Comparison of ENCODE assay signal across 15 cellular contexts in genomic region chr2:101256316-101256715, GRCh38. TPM values are rescaled to one million over a fixed set of nuclear protein-coding genes. Genes with fewer than 3 reads are reported as not detected.
DNase-seq lines count a peak whose midpoint lies in the region; ATAC-seq and TF ChIP-seq lines count a peak whose summit lies in the region.
"Had no signal": no experiment of that assay in that cellular context is flagged by ENCODE, and none has a peak within 500 bp of the region (broad histone marks: within the 10 kb centered on the region; RNA-seq: fewer than 3 reads in every experiment).

No MANE protein-coding gene starts in this region.

- no peak for TF ChIP-seq CTCF in CD8-positive, alpha-beta T cell (IDR thresholded peaks at IDR 0.05)
- no peak for TF ChIP-seq CTCF in GM10248 (IDR thresholded peaks at IDR 0.05; ENCODE audit: control extremely low read depth, extremely low read depth, low read depth, missing control alignments)

- DNase-seq in CD4-positive, CD25-positive, alpha-beta regulatory T cell, result no peak
- DNase-seq in CD8-positive, alpha-beta T cell, result no peak
- no peak for DNase-seq in activated T-helper 2 cell treated with anti-CD3 and anti-CD28 coated beads, Interferon-gamma antibody, Interleukin-2, Interleukin-4, amounts not matched to agents 10 μg/mL and 5 μg/mL and 100 μg/mL, durations not matched to agents 14 hours and 24 hours and 36 hours (ENCODE audit: low spot score)
- no peak for DNase-seq in naive B cell
- no peak for DNase-seq in GM10248 (ENCODE audit: extremely low spot score)
- DNase-seq in stimulated activated CD4-positive, alpha-beta T cell treated with anti-CD3 and anti-CD28 coated beads, Interleukin-2, amount 100 ng/mL, for 24 hours, result no peak
- DNase-seq in NCI-H146 treated with DMSO at 0.1 percent for 48 hours (lab: John Stamatoyannopoulos, UW; ENCODE audit: unreplicated experiment), result no peak
- DNase-seq: C1 segment of cervical spinal cord, caudate nucleus, foreskin keratinocyte, left lung, NCI-H146, NCI-H446 treated with DMSO at 0.1 percent for 48 hours had no signal

- no peak for ATAC-seq in CD4-positive, CD25-positive, alpha-beta regulatory T cell (ENCODE audit: low read depth in 2 of 2)
- no peak for ATAC-seq in CD8-positive, alpha-beta T cell
- no peak for ATAC-seq in naive B cell (ENCODE audit: low read depth in 2 of 2)
- ATAC-seq: foreskin keratinocyte, left lung had no signal

- H3K27me3 ChIP-seq in CD4-positive, CD25-positive, alpha-beta regulatory T cell (ENCODE audit: control insufficient read depth, insufficient read depth, low read length), result no peaks in the 10 kb centered on the region
- H3K27me3 ChIP-seq in CD8-positive, alpha-beta T cell (ENCODE audit: insufficient read depth, low read length), result no peaks in the 10 kb centered on the region
- H3K27me3 ChIP-seq: foreskin keratinocyte, left lung, SJSA1, suprapubic skin had no signal

- H3K9me3 ChIP-seq in CD4-positive, CD25-positive, alpha-beta regulatory T cell (ENCODE audit: control insufficient read depth in 2 of 2, low read length in 2 of 2), result no peaks in the 10 kb centered on the region
- H3K9me3 ChIP-seq in CD8-positive, alpha-beta T cell (ENCODE audit: low read length), result no peaks in the 10 kb centered on the region
- H3K9me3 ChIP-seq: left lung, SJSA1, suprapubic skin had no signal

- POLR2A ChIA-PET in CD8-positive, alpha-beta T cell (lab: Charles Lee), result interaction anchor here (0.8 kb wide), 1 partner anchor 15 kb away, joined by 3 read pairs; no protein-coding TSS in a partner anchor
- POLR2A ChIA-PET in GM10248 (lab: Yijun Ruan, JAX), result no interaction called here

- CTCF ChIA-PET in CD8-positive, alpha-beta T cell (lab: Charles Lee), result no interaction called here
- CTCF ChIA-PET in GM10248 (lab: Yijun Ruan, JAX), result interaction anchor here (1.2 to 1.7 kb wide), 3 partner anchors 15 to 25 kb away, joined by 3 to 5 read pairs (median 3); no protein-coding TSS in a partner anchor

- intact Hi-C loops in CD8-positive, alpha-beta T cell (cut with DNase I, micrococcal nuclease), result loop anchor here in 1 of 2 experiments (10.0 kb wide), 1 partner anchor 1922 kb away; the partner anchor contains the start of genes EIF5B and TXNDC9
- intact Hi-C loops in activated T-helper 2 cell treated with anti-CD3 and anti-CD28 coated beads, Interferon-gamma antibody, Interleukin-2, Interleukin-4, amounts not matched to agents 10 μg/mL and 5 μg/mL and 100 μg/mL, durations not matched to agents 14 hours and 24 hours and 36 hours (cut with micrococcal nuclease), result loop anchor here (10.0 kb wide), 1 partner anchor 128 kb away; the partner anchor contains the start of gene CREG2

- H3K27ac Mint-ChIP-seq in CD4-positive, CD25-positive, alpha-beta regulatory T cell, result peak overlapping the region; percentile 74 to 90 (median 89)
- H3K27ac Mint-ChIP-seq in CD8-positive, alpha-beta T cell, result peak overlapping the region; percentile 84
- H3K27ac Mint-ChIP-seq in activated T-helper 2 cell treated with anti-CD3 and anti-CD28 coated beads, Interferon-gamma antibody, Interleukin-2, Interleukin-4, amounts not matched to agents 10 μg/mL and 5 μg/mL and 100 μg/mL, durations not matched to agents 14 hours and 24 hours and 36 hours, result peak overlapping the region; percentile 39
- peak overlapping the region in 4 of 6 donors; percentile 6 to 78 (median 62) for H3K27ac Mint-ChIP-seq in naive B cell

- peak overlapping the region; percentile 28 for H3K27ac ChIP-seq in CD4-positive, CD25-positive, alpha-beta regulatory T cell (ENCODE audit: insufficient read depth, low read length, poor library complexity, severe bottlenecking)
- no peak overlapping the region for H3K27ac ChIP-seq in CD8-positive, alpha-beta T cell (ENCODE audit: low read depth, low read length)
- H3K27ac ChIP-seq: foreskin keratinocyte, left lung, SJSA1, suprapubic skin had no signal

- peak overlapping the region; percentile 64 to 83 (median 74) for H3K4me3 Mint-ChIP-seq in CD4-positive, CD25-positive, alpha-beta regulatory T cell
- H3K4me3 Mint-ChIP-seq in CD8-positive, alpha-beta T cell, result peak overlapping the region; percentile 33
- H3K4me3 Mint-ChIP-seq in activated T-helper 2 cell treated with anti-CD3 and anti-CD28 coated beads, Interferon-gamma antibody, Interleukin-2, Interleukin-4, amounts not matched to agents 10 μg/mL and 5 μg/mL and 100 μg/mL, durations not matched to agents 14 hours and 24 hours and 36 hours (ENCODE audit: low read depth), result no peak overlapping the region
- peak overlapping the region in 2 of 8 donors; percentile 43 to 49 for H3K4me3 Mint-ChIP-seq in naive B cell

- no peak overlapping the region for H3K4me3 ChIP-seq in CD4-positive, CD25-positive, alpha-beta regulatory T cell (ENCODE audit: low read depth, low read length)
- H3K4me3 ChIP-seq in CD8-positive, alpha-beta T cell (ENCODE audit: low read depth, low read length), result no peak overlapping the region
- H3K4me3 ChIP-seq: left lung, SJSA1, suprapubic skin had no signal

- peaks cover 21% of the 10 kb centered on the region for H3K36me3 ChIP-seq in CD4-positive, CD25-positive, alpha-beta regulatory T cell (ENCODE audit: control insufficient read depth, insufficient read depth, low read length)
- H3K36me3 ChIP-seq in CD8-positive, alpha-beta T cell (ENCODE audit: insufficient read depth, low read length), result peaks cover 16% of the 10 kb centered on the region

- H3K9me3 Mint-ChIP-seq in CD4-positive, CD25-positive, alpha-beta regulatory T cell, result peaks cover 0 to 2% (median 0%) of the 10 kb centered on the region in 7 donors
- no peaks in the 10 kb centered on the region for H3K9me3 Mint-ChIP-seq in CD8-positive, alpha-beta T cell
- no peaks in the 10 kb centered on the region for H3K9me3 Mint-ChIP-seq in activated T-helper 2 cell treated with anti-CD3 and anti-CD28 coated beads, Interferon-gamma antibody, Interleukin-2, Interleukin-4, amounts not matched to agents 10 μg/mL and 5 μg/mL and 100 μg/mL, durations not matched to agents 14 hours and 24 hours and 36 hours
- H3K9me3 Mint-ChIP-seq in naive B cell, result no peaks in the 10 kb centered on the region

- peaks cover 31% of the 10 kb centered on the region for H3K36me3 Mint-ChIP-seq in CD4-positive, CD25-positive, alpha-beta regulatory T cell
- H3K36me3 Mint-ChIP-seq in CD8-positive, alpha-beta T cell, result peaks cover 55% of the 10 kb centered on the region
- H3K36me3 Mint-ChIP-seq in activated T-helper 2 cell treated with anti-CD3 and anti-CD28 coated beads, Interferon-gamma antibody, Interleukin-2, Interleukin-4, amounts not matched to agents 10 μg/mL and 5 μg/mL and 100 μg/mL, durations not matched to agents 14 hours and 24 hours and 36 hours (ENCODE audit: low read depth), result peaks cover 56% of the 10 kb centered on the region
- H3K36me3 Mint-ChIP-seq in naive B cell, result peaks cover 0 to 11% of the 10 kb centered on the region in 2 donors

- peaks cover 23 to 82% (median 57%) of the 10 kb centered on the region in 4 donors for H3K4me1 Mint-ChIP-seq in CD4-positive, CD25-positive, alpha-beta regulatory T cell
- H3K4me1 Mint-ChIP-seq in CD8-positive, alpha-beta T cell (ENCODE audit: low read depth), result peaks cover 69% of the 10 kb centered on the region
- peaks cover 36% of the 10 kb centered on the region for H3K4me1 Mint-ChIP-seq in activated T-helper 2 cell treated with anti-CD3 and anti-CD28 coated beads, Interferon-gamma antibody, Interleukin-2, Interleukin-4, amounts not matched to agents 10 μg/mL and 5 μg/mL and 100 μg/mL, durations not matched to agents 14 hours and 24 hours and 36 hours (ENCODE audit: low read depth)
- peaks cover 20 to 60% (median 30%) of the 10 kb centered on the region in 3 donors for H3K4me1 Mint-ChIP-seq in naive B cell

- H3K4me1 ChIP-seq in CD4-positive, CD25-positive, alpha-beta regulatory T cell (ENCODE audit: control insufficient read depth, insufficient read depth, low read length, poor library complexity, severe bottlenecking), result peaks cover 46% of the 10 kb centered on the region
- H3K4me1 ChIP-seq in CD8-positive, alpha-beta T cell (ENCODE audit: insufficient read depth, low read length), result peaks cover 39% of the 10 kb centered on the region

- no peaks in the 10 kb centered on the region for H3K27me3 Mint-ChIP-seq in CD4-positive, CD25-positive, alpha-beta regulatory T cell
- no peaks in the 10 kb centered on the region for H3K27me3 Mint-ChIP-seq in CD8-positive, alpha-beta T cell (ENCODE audit: low read depth)
- H3K27me3 Mint-ChIP-seq in activated T-helper 2 cell treated with anti-CD3 and anti-CD28 coated beads, Interferon-gamma antibody, Interleukin-2, Interleukin-4, amounts not matched to agents 10 μg/mL and 5 μg/mL and 100 μg/mL, durations not matched to agents 14 hours and 24 hours and 36 hours (ENCODE audit: low read depth), result no peaks in the 10 kb centered on the region
- H3K27me3 Mint-ChIP-seq in naive B cell, result no peaks in the 10 kb centered on the region

RNA-seq across cellular contexts. Expression of gene CNOT11, which starts 3.6 kb away (rescaled TPM):
- total RNA-seq in CD4-positive, CD25-positive, alpha-beta regulatory T cell, result 63.8 TPM
- polyA plus RNA-seq in CD4-positive, CD25-positive, alpha-beta regulatory T cell, result 10 to 100 TPM; 68.6 to 76.2 (median 69.4) TPM
- total RNA-seq in CD8-positive, alpha-beta T cell, result 10 to 100 TPM; 41.9 to 43.0 TPM
- total RNA-seq in activated T-helper 2 cell treated with anti-CD3 and anti-CD28 coated beads, Interferon-gamma antibody, Interleukin-2, Interleukin-4, amounts not matched to agents 10 μg/mL and 5 μg/mL and 100 μg/mL, durations not matched to agents 14 hours and 24 hours and 36 hours, result 64.0 and 77.6 TPM in 2 replicates
- polyA plus RNA-seq in naive B cell (ENCODE audit: low read depth in 6 of 6), result 10 to 100 TPM; 41.2 to 51.9 (median 45.8) TPM

RNA-seq across cellular contexts. Expression of gene RNF149, which starts 52.2 kb away (rescaled TPM):
- 221 TPM for total RNA-seq in CD4-positive, CD25-positive, alpha-beta regulatory T cell
- 10 to 100 TPM; 84.4 to 97.3 (median 90.9) TPM for polyA plus RNA-seq in CD4-positive, CD25-positive, alpha-beta regulatory T cell
- total RNA-seq in CD8-positive, alpha-beta T cell, result 100 to 1,000 TPM; 128 to 129 TPM
- 50.4 and 54.9 TPM in 2 replicates for total RNA-seq in activated T-helper 2 cell treated with anti-CD3 and anti-CD28 coated beads, Interferon-gamma antibody, Interleukin-2, Interleukin-4, amounts not matched to agents 10 μg/mL and 5 μg/mL and 100 μg/mL, durations not matched to agents 14 hours and 24 hours and 36 hours
- 10 to 100 TPM; 13.2 to 27.1 (median 18.3) TPM for polyA plus RNA-seq in naive B cell (ENCODE audit: low read depth in 6 of 6)

Comparison
In these comparisons a context has a peak if more than half of its experiments do, and no peak if none do; other contexts are left out.
1. H3K27ac Mint-ChIP-seq: peak in every context shown above with its lines; median percentile 89 in CD4-positive, CD25-positive, alpha-beta regulatory T cell; 84 in CD8-positive, alpha-beta T cell; 62 in naive B cell; 39 in activated T-helper 2 cell treated with anti-CD3 and anti-CD28 coated beads, Interferon-gamma antibody, Interleukin-2, Interleukin-4, amounts not matched to agents 10 μg/mL and 5 μg/mL and 100 μg/mL, durations not matched to agents 14 hours and 24 hours and 36 hours.